Comparison of ENCODE assay signal across 12 cellular contexts in the genomic region with DNA sequence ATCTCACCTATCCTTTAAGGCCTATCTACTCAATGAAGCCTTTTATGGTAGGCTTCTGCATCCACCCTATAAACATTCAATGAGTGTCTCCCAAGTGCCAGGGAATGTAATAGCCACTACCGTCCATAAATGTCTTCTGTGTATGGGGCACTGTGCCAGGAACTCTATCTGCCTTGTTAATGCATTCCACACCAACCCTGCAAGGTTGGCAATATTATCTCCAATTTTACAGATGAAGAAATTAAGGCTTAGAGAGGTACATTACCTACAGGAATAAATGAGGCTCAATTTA. TPM values are rescaled to one million over a fixed set of nuclear protein-coding genes. Genes with fewer than 3 reads are reported as not detected.
A peak's percentile ranks its signal among the peaks of the same experiment; 100 is the strongest.
DNase-seq lines count a peak whose midpoint lies in the region; ATAC-seq, FAIRE-seq and TF ChIP-seq lines count a peak whose summit lies in the region.
"Had no signal": no experiment of that assay in that cellular context is flagged by ENCODE, and none has a peak within 500 bp of the region (broad histone marks: within the 10 kb centered on the region; RNA-seq: fewer than 3 reads in every experiment).

No MANE protein-coding gene starts in this region.

- H3F3A ChIP-seq in PC-9 (ENCODE audit: insufficient read depth, low read depth) = peaks cover 75% of the 10 kb centered on the region

- no peak overlapping the region for H3K4me3 Mint-ChIP-seq in activated CD4-positive, alpha-beta T cell treated with anti-CD3 and anti-CD28 coated beads for 36 hours

- peak overlapping the region; percentile 19 for H3K27ac Mint-ChIP-seq in activated CD4-positive, alpha-beta T cell treated with anti-CD3 and anti-CD28 coated beads for 36 hours

- H3K4me3 ChIP-seq in PC-9 (no peak overlapping the region), duodenal mucosa (ENCODE audit: low read depth in 1 of 2, low read length in 2 of 2) (peak overlapping the region in 1 of 2 donors; percentile 30), small intestine (ENCODE audit: low read depth in 1 of 2, low read length in 2 of 2) (no peak overlapping the region)

- BruUV-seq in PC-9 (replicated peaks; lab: Mats Ljungman, UMichigan) = no TSS peak

- CTCF ChIA-PET in activated CD4-positive, alpha-beta T cell treated with anti-CD3 and anti-CD28 coated beads for 36 hours (lab: Charles Lee) = interaction anchor here (3.4 kb wide), 1 partner anchor 20 kb away, joined by 15 read pairs; no protein-coding TSS in a partner anchor
- CTCF ChIA-PET in PC-9 (lab: Charles Lee) = no interaction called here

- peaks cover 61% of the 10 kb centered on the region for H3K4me1 ChIP-seq in PC-9 (replicated peaks; ENCODE audit: insufficient read depth)
- H3K4me1 ChIP-seq in duodenal mucosa (ENCODE audit: control insufficient read depth in 1 of 2, insufficient read depth in 2 of 2, low read length in 2 of 2) = peaks cover 76 to 81% of the 10 kb centered on the region in 2 donors
- H3K4me1 ChIP-seq in small intestine (ENCODE audit: control insufficient read depth in 2 of 2, insufficient read depth in 1 of 2, low read depth in 1 of 2, low read length in 1 of 2) = peaks cover 31 to 35% of the 10 kb centered on the region in 2 donors

- intact Hi-C loops in activated CD4-positive, alpha-beta T cell treated with anti-CD3 and anti-CD28 coated beads for 36 hours (cut with DNase I, micrococcal nuclease) = no loop called here
- intact Hi-C loops in PC-9 (cut with micrococcal nuclease; ENCODE audit: unreplicated experiment) = no loop called here

- 0 to 31% (median 30%) methylated on average over 1 of the region's 1 CpG for WGBS in small intestine, 3 donors

- no peaks in the 10 kb centered on the region for H3K9me3 Mint-ChIP-seq in activated CD4-positive, alpha-beta T cell treated with anti-CD3 and anti-CD28 coated beads for 36 hours (ENCODE audit: low read depth)

- H3K4me2 ChIP-seq in PC-9 = peak overlapping the region; percentile 59

- peak overlapping the region; percentile 82 for H3K27ac ChIP-seq in PC-9
- peak overlapping the region; percentile 23 for H3K27ac ChIP-seq in duodenal mucosa (ENCODE audit: low read depth, low read length)
- peak overlapping the region; percentile 29 to 60 for H3K27ac ChIP-seq in small intestine (ENCODE audit: low read depth in 1 of 2, low read length in 1 of 2)

- H3K36me3 ChIP-seq in PC-9 (ENCODE audit: low read depth) = peaks cover 33% of the 10 kb centered on the region
- peaks cover 7 to 10% of the 10 kb centered on the region in 2 donors for H3K36me3 ChIP-seq in duodenal mucosa (ENCODE audit: control insufficient read depth in 1 of 2, insufficient read depth in 2 of 2, low read length in 2 of 2)
- no peaks in the 10 kb centered on the region for H3K36me3 ChIP-seq in small intestine (ENCODE audit: control insufficient read depth in 2 of 2, insufficient read depth in 2 of 2, low read length in 2 of 2)

- DNase-seq in activated CD4-positive, alpha-beta T cell treated with anti-CD3 and anti-CD28 coated beads for 36 hours = no peak
- no peak for DNase-seq in activated CD4-positive, alpha-beta T cell treated with anti-CD3 and anti-CD28 coated beads, Interleukin-2, amount 50 U/mL, for 1 hour
- peak in 1 of 2 experiments; percentile 57 for DNase-seq in PC-9
- peak; percentile 90 for DNase-seq in small intestine
- no peak for DNase-seq in epidermal melanocyte (ENCODE audit: insufficient read length, low spot score)
- DNase-seq in kidney glomerular epithelial cell (lab: John Stamatoyannopoulos, UW) = no peak
- DNase-seq: cerebellar nuclear complex, glutamatergic neuron, NCI-H187 treated with DMSO at 0.1 percent for 48 hours, SHP77 had no signal

- H3K4me1 Mint-ChIP-seq in activated CD4-positive, alpha-beta T cell treated with anti-CD3 and anti-CD28 coated beads for 36 hours = peaks cover 83% of the 10 kb centered on the region

- no peaks in the 10 kb centered on the region for H3K9me2 ChIP-seq in PC-9 (ENCODE audit: insufficient read depth)

- peaks cover 68% of the 10 kb centered on the region for H3K36me3 Mint-ChIP-seq in activated CD4-positive, alpha-beta T cell treated with anti-CD3 and anti-CD28 coated beads for 36 hours (ENCODE audit: low read depth)

- H3K79me2 ChIP-seq in PC-9 (ENCODE audit: low read depth) = peaks cover 99% of the 10 kb centered on the region

- no peaks in the 10 kb centered on the region for H3K27me3 Mint-ChIP-seq in activated CD4-positive, alpha-beta T cell treated with anti-CD3 and anti-CD28 coated beads for 36 hours

- no peak for ATAC-seq in activated CD4-positive, alpha-beta T cell treated with anti-CD3 and anti-CD28 coated beads for 36 hours
- no peak for ATAC-seq in GM21786 (IDR thresholded peaks at IDR 0.05; ENCODE audit: unreplicated experiment)

- FAIRE-seq in small intestine (lab: Jason Lieb, UNC) = no peak

- POLR2A ChIA-PET in activated CD4-positive, alpha-beta T cell treated with anti-CD3 and anti-CD28 coated beads for 36 hours (lab: Charles Lee) = no interaction called here
- POLR2A ChIA-PET in PC-9 (lab: Charles Lee; ENCODE audit: unreplicated experiment) = no interaction called here

- H3K27me3 ChIP-seq in PC-9 (ENCODE audit: insufficient read depth, low read depth) (no peaks in the 10 kb centered on the region), duodenal mucosa (ENCODE audit: control insufficient read depth in 1 of 2, insufficient read depth in 2 of 2, low read length in 2 of 2) (no peaks in the 10 kb centered on the region), small intestine (ENCODE audit: control insufficient read depth in 2 of 2, insufficient read depth in 2 of 2, low read length in 2 of 2) (no peaks in the 10 kb centered on the region)

- H4K20me1 ChIP-seq in PC-9 (ENCODE audit: insufficient read depth) = peaks cover 12% of the 10 kb centered on the region

- H3K9ac ChIP-seq in duodenal mucosa (ENCODE audit: low read depth in 1 of 2, low read length in 2 of 2) = no peak overlapping the region

- H3K9me3 ChIP-seq in PC-9 (ENCODE audit: insufficient read depth, low read depth) = no peaks in the 10 kb centered on the region
- no peaks in the 10 kb centered on the region for H3K9me3 ChIP-seq in duodenal mucosa (ENCODE audit: control insufficient read depth in 1 of 2, low read length in 2 of 2)
- no peaks in the 10 kb centered on the region for H3K9me3 ChIP-seq in small intestine (ENCODE audit: control insufficient read depth, low read depth)

- no peak overlapping the region for H2AFZ ChIP-seq in PC-9

- no peak for TF ChIP-seq CTCF in PC-9 (conservative IDR thresholded peaks at IDR 0.05)

RNA-seq across cellular contexts. Expression of gene MAP3K14, which starts 20.0 kb away (rescaled TPM):
- 10 to 100 TPM; 50.3 to 52.5 TPM for total RNA-seq in activated CD4-positive, alpha-beta T cell treated with anti-CD3 and anti-CD28 coated beads for 36 hours
- 58.3 and 72.4 TPM in 2 replicates for total RNA-seq in PC-9 (2021)
- 10 to 100 TPM; 10.8 to 19.2 (median 11.3) TPM for polyA plus RNA-seq in small intestine

RNA-seq across cellular contexts. Expression of gene SPATA32, which starts 34.9 kb away (rescaled TPM):
- total RNA-seq in activated CD4-positive, alpha-beta T cell treated with anti-CD3 and anti-CD28 coated beads for 36 hours = under 1 TPM; 0.21 to 0.25 TPM
- total RNA-seq in PC-9 (2021) = 0.35 and 0.48 TPM in 2 replicates
- under 1 TPM in 1 of 3 donors, not detected in 2; 0.04 TPM for polyA plus RNA-seq in small intestine

Comparison
In these comparisons a context has a peak if more than half of its experiments do, and no peak if none do; other contexts are left out.
1. H3K27ac ChIP-seq: peak in every context shown above with its lines; median percentile 82 in PC-9; 44 in small intestine; 23 in duodenal mucosa.